Comparison of ENCODE assay signal across 2 cellular contexts in genomic region chr6:30717129-30717844, GRCh38.
TF ChIP-seq lines count a peak whose summit lies in the region.

TSS of gene MDC1 (minus strand) at chr6:30717281. CDS start at chr6:30715175, 2,106 bp downstream.

TF ChIP-seq in IMR-90, 13 proteins besides CTCF, POLR2A, EP300 and RAD21 (continued from another document):
- TF ChIP-seq USF2 (IDR thresholded peaks at IDR 0.05; ENCODE audit: low read depth, low read length) (no peak), RFX5 (IDR thresholded peaks at IDR 0.05; ENCODE audit: low read depth, low read length) (no peak), BHLHE40 (IDR thresholded peaks at IDR 0.05; ENCODE audit: low read depth, low read length) (peak; percentile 24; the same call in 1 of the 2 replicates), MXI1 (IDR thresholded peaks at IDR 0.05; ENCODE audit: borderline replicate concordance, low read depth, low read length) (peak; percentile 77; the same call in 1 of the 2 replicates), CHD1 (IDR thresholded peaks at IDR 0.05; ENCODE audit: low read depth, low read length) (0 out of 2 replicates have a peak, but pooled peaks have one; percentile 8), CEBPB (IDR thresholded peaks at IDR 0.05; ENCODE audit: low read depth, low read length) (peak; percentile 73; the same call in 1 of the 2 replicates), RCOR1 (IDR thresholded peaks at IDR 0.05; ENCODE audit: insufficient replicate concordance, low read length) (no peak), ELK1 (IDR thresholded peaks at IDR 0.05; ENCODE audit: borderline replicate concordance, low read depth, low read length) (no peak), SMC3 (IDR thresholded peaks at IDR 0.05; ENCODE audit: low read depth, low read length) (no peak), MAZ (IDR thresholded peaks at IDR 0.05; ENCODE audit: borderline replicate concordance, low read depth, low read length) (no peak; the same call in 1 of the 2 replicates)
TF ChIP-seq in IMR-90: peak in this region for 7.

TF ChIP-seq in endothelial cell of umbilical vein, 7 proteins besides CTCF, POLR2A, EP300 and RAD21 (continued from another document):
- TF ChIP-seq MAX (IDR thresholded peaks at IDR 0.05; ENCODE audit: insufficient read depth, insufficient read length) (peak; percentile 61), GATA2 (IDR thresholded peaks at IDR 0.05; ENCODE audit: insufficient read depth, insufficient read length, low read depth, low read length) (no peak), FOS (IDR thresholded peaks at IDR 0.05; ENCODE audit: borderline replicate concordance, insufficient read depth, low read length) (peak; percentile 53), EZH2 (IDR thresholded peaks at IDR 0.05; ENCODE audit: borderline replicate concordance, low read depth, low read length, severe bottlenecking) (no peak)
